In genomic region chr20:62861732-62862336, GRCh38 we compare ENCODE assay signal across 8 cellular contexts. TPM values are rescaled to one million over a fixed set of nuclear protein-coding genes. Genes with fewer than 3 reads are reported as not detected.
A peak's percentile ranks its signal among the peaks of the same experiment; 100 is the strongest.
DNase-seq lines count a peak whose midpoint lies in the region; ATAC-seq lines count a peak whose summit lies in the region.

Gene TCFL5 (minus strand): TSS chr20:62861822. CDS start chr20:62861670, 152 bp downstream.

- peak; percentile 48 for ATAC-seq in HG03039 (IDR thresholded peaks at IDR 0.05; ENCODE audit: unreplicated experiment)

- DNase-seq in NCI-H187 (lab: John Stamatoyannopoulos, UW) = peak; percentile 22 to 66
- DNase-seq in NCI-H187 treated with DMSO at 0.1 percent for 48 hours (lab: John Stamatoyannopoulos, UW) = no peak
- peak; percentile 87 for DNase-seq in NCI-H345 (lab: John Stamatoyannopoulos, UW)
- peak; percentile 95 for DNase-seq in activated CD4-positive, alpha-beta T cell treated with anti-CD3 and anti-CD28 coated beads for 1 hour
- DNase-seq in cerebellum (ENCODE audit: low spot score) = peak; percentile 96
- DNase-seq in kidney tubule cell (ENCODE audit: low spot score) = peak; percentile 89
- DNase-seq in stimulated activated CD4-positive, alpha-beta T cell treated with anti-CD3 and anti-CD28 coated beads, Interleukin-1b, Interleukin-23, amount 100 ng/mL, for 24 hours (ENCODE audit: low read depth in 4 of 4, low spot score in 1 of 4) = peak; percentile 83 to 97 (median 86)

RNA-seq across cellular contexts. Expression of gene TCFL5, which starts in this region (rescaled TPM):
- 9.3 TPM for total RNA-seq in cerebellum
